In genomic region chr12:122995503-122996187, GRCh38 we compare ENCODE assay signal across 29 cellular contexts. TPM values are rescaled to one million over a fixed set of nuclear protein-coding genes. Genes with fewer than 3 reads are reported as not detected.
DNase-seq lines count a peak whose midpoint lies in the region; ATAC-seq and TF ChIP-seq lines count a peak whose summit lies in the region.
"Had no signal": no experiment of that assay in that cellular context is flagged by ENCODE, and none has a peak within 500 bp of the region (broad histone marks: within the 10 kb centered on the region; RNA-seq: fewer than 3 reads in every experiment).

No MANE protein-coding gene starts in this region.

- no peaks in the 10 kb centered on the region for H3K4me1 ChIP-seq in adrenal gland (replicated peaks in 1 of 2)
- H3K4me1 ChIP-seq in right lobe of liver = peaks cover 0 to 65% (median 30%) of the 10 kb centered on the region in 4 donors
- H3K4me1 ChIP-seq in gastrocnemius medialis = peaks cover 20 to 49% of the 10 kb centered on the region in 2 donors
- no peaks in the 10 kb centered on the region for H3K4me1 ChIP-seq in mesendoderm (ENCODE audit: control insufficient read depth, low read depth, low read length)
- H3K4me1 ChIP-seq: suprapubic skin had no signal

- no peak overlapping the region for H3K4me2 ChIP-seq in mesendoderm (ENCODE audit: low read length)
- H3K4me2 ChIP-seq: BLaER1, neural progenitor cell had no signal

- H3K56ac ChIP-seq in mesendoderm (ENCODE audit: low read length) = no peak overlapping the region

- no peak overlapping the region for H2BK5ac ChIP-seq in mesendoderm (ENCODE audit: low read length)

- no peaks in the 10 kb centered on the region for H3K4me1 Mint-ChIP-seq in CD14-positive monocyte
- H3K4me1 Mint-ChIP-seq: central memory CD8-positive, alpha-beta T cell; T-cell had no signal

- no peaks in the 10 kb centered on the region for H3K79me1 ChIP-seq in mesendoderm (ENCODE audit: low read length)

- H3K4me3 Mint-ChIP-seq in CD14-positive monocyte = no peak overlapping the region
- H3K4me3 Mint-ChIP-seq: activated naive CD8-positive, alpha-beta T cell; central memory CD8-positive, alpha-beta T cell; dendritic cell treated with granulocyte-macrophage colony-stimulating factor and Interleukin-4, amounts not matched to agents 40 ng/mL and 50 ng/mL, for 4 days; neural progenitor cell; T-cell had no signal

- no peaks in the 10 kb centered on the region for H3K9me3 ChIP-seq in adrenal gland (replicated peaks in 1 of 3)
- no peaks in the 10 kb centered on the region for H3K9me3 ChIP-seq in right lobe of liver
- H3K9me3 ChIP-seq in gastrocnemius medialis = no peaks in the 10 kb centered on the region
- H3K9me3 ChIP-seq: BLaER1, suprapubic skin had no signal

- peaks cover 0 to 7% (median 2%) of the 10 kb centered on the region in 3 donors for H3K27me3 Mint-ChIP-seq in CD14-positive monocyte (ENCODE audit: low read depth in 3 of 3)
- H3K27me3 Mint-ChIP-seq: activated naive CD8-positive, alpha-beta T cell; central memory CD8-positive, alpha-beta T cell; dendritic cell treated with granulocyte-macrophage colony-stimulating factor and Interleukin-4, amounts not matched to agents 40 ng/mL and 50 ng/mL, for 4 days; progenitor cell of endocrine pancreas; T-cell had no signal

- no peak overlapping the region for H2BK120ac ChIP-seq in mesendoderm (ENCODE audit: low read depth, low read length)

- 70 to 88% (median 75%) methylated on average over 6 to 20 of the region's 20 CpGs for WGBS in adrenal gland, 4 donors
- 17% methylated on average over 1 of the region's 20 CpGs for WGBS in right lobe of liver (ENCODE audit: insufficient coverage, low coverage, low lambda C conversion rate, missing lambda C conversion rate)
- WGBS in mesendoderm (ENCODE audit: extremely low coverage, insufficient coverage, low lambda C conversion rate) = no CpG with 5 or more reads among the region's 20 CpGs

- no peak overlapping the region for H2BK15ac ChIP-seq in mesendoderm (replicated peaks; ENCODE audit: low read depth)

- no peaks in the 10 kb centered on the region for H3K9me3 Mint-ChIP-seq in CD14-positive monocyte
- H3K9me3 Mint-ChIP-seq: central memory CD8-positive, alpha-beta T cell; dendritic cell treated with granulocyte-macrophage colony-stimulating factor and Interleukin-4, amounts not matched to agents 40 ng/mL and 50 ng/mL, for 4 days; neural progenitor cell; T-cell had no signal

- TF ChIP-seq CTCF in adrenal gland (IDR thresholded peaks at IDR 0.05) = no peak
- no peak for TF ChIP-seq CTCF in fibroblast of mammary gland (conservative IDR thresholded peaks at IDR 0.05; ENCODE audit: control insufficient read depth, insufficient read depth, low read depth, low read length)
- no peak for TF ChIP-seq CTCF in right lobe of liver (IDR thresholded peaks at IDR 0.05)
- TF ChIP-seq CTCF in gastrocnemius medialis (IDR thresholded peaks at IDR 0.05 in 4 of 5, conservative IDR thresholded peaks at IDR 0.05 in 1 of 5) = no peak
- no peak for TF ChIP-seq CTCF in CD14-positive monocyte (IDR thresholded peaks at IDR 0.05)

- no peak overlapping the region for H3K27ac ChIP-seq in adrenal gland
- H3K27ac ChIP-seq in right lobe of liver = peak overlapping the region in 2 of 3 donors; percentile 56 to 66
- peak overlapping the region; percentile 39 to 62 (median 46) for H3K27ac ChIP-seq in gastrocnemius medialis
- H3K27ac ChIP-seq in mesendoderm (ENCODE audit: low read depth, low read length) = no peak overlapping the region
- H3K27ac ChIP-seq: BLaER1, neural progenitor cell, skin epidermis, suprapubic skin had no signal

- no peak overlapping the region for H3K4ac ChIP-seq in mesendoderm (ENCODE audit: low read depth, low read length)

- no peak overlapping the region for H2AK5ac ChIP-seq in mesendoderm (ENCODE audit: low read length)

- H3K27ac Mint-ChIP-seq in CD14-positive monocyte = no peak overlapping the region
- H3K27ac Mint-ChIP-seq: activated naive CD8-positive, alpha-beta T cell; dendritic cell treated with granulocyte-macrophage colony-stimulating factor and Interleukin-4, amounts not matched to agents 40 ng/mL and 50 ng/mL, for 4 days; neural progenitor cell; progenitor cell of endocrine pancreas; T-cell had no signal

- in situ Hi-C loops in gastrocnemius medialis (cut with MboI; ENCODE audit: low sequenced_read_pairs in 4 of 4) = no loop called here

- DNase-seq in adrenal gland (peak in 5 of 7 donors; percentile 39 to 81 (median 71)), fibroblast of mammary gland (ENCODE audit: low read depth) (peak; percentile 25), right lobe of liver (peak; percentile 91 to 98 (median 95)), gastrocnemius medialis (peak; percentile 46 to 88), CD14-positive monocyte (ENCODE audit: low spot score) (no peak), mesendoderm (no peak), NCI-H2227 (lab: John Stamatoyannopoulos, UW; ENCODE audit: unreplicated experiment) (no peak)
- DNase-seq: activated CD4-positive, alpha-beta T cell treated with anti-CD3 and anti-CD28 coated beads for 48 hours; activated effector memory CD4-positive, alpha-beta T cell treated with Interleukin-2 at 50 U/mL for 16 hours; activated T-cell treated with anti-CD3 and anti-CD28 coated beads, Interleukin-2, amount 50 U/mL, for 1 hour; foreskin fibroblast; KBM-7; kidney glomerular epithelial cell; NCI-H1092; NCI-H1694 treated with DMSO at 0.1 percent for 48 hours; NCI-H446 treated with DMSO at 0.1 percent for 48 hours; stimulated activated naive CD4-positive, alpha-beta T cell treated with Interleukin-2 at 50 U/mL for 16 hours; T-cell had no signal

- intact Hi-C loops in adrenal gland (cut with DNase I) (no loop called here), right lobe of liver (cut with DNase I) (loop anchor here in 1 of 2 donors (10.0 kb wide), 1 partner anchor 249 kb away; no protein-coding TSS in a partner anchor), gastrocnemius medialis (cut with DNase I; ENCODE audit: low total_unique reads) (no loop called here), CD14-positive monocyte (cut with micrococcal nuclease) (no loop called here)

- no peak overlapping the region for H4K5ac ChIP-seq in mesendoderm (ENCODE audit: low read length)

- no peak overlapping the region for H3K4me3 ChIP-seq in adrenal gland
- H3K4me3 ChIP-seq in fibroblast of mammary gland (ENCODE audit: control insufficient read depth, low read depth, low read length) = no peak overlapping the region
- H3K4me3 ChIP-seq in right lobe of liver = peak overlapping the region in 2 of 3 donors; percentile 38 to 53
- no peak overlapping the region for H3K4me3 ChIP-seq in gastrocnemius medialis
- no peak overlapping the region for H3K4me3 ChIP-seq in mesendoderm (ENCODE audit: low read length)
- H3K4me3 ChIP-seq: BLaER1, neural progenitor cell, skin epidermis, suprapubic skin had no signal

- no peak overlapping the region for H4K8ac ChIP-seq in mesendoderm (ENCODE audit: low read depth, low read length)

- no peaks in the 10 kb centered on the region for H3K36me3 Mint-ChIP-seq in CD14-positive monocyte
- H3K36me3 Mint-ChIP-seq: activated naive CD8-positive, alpha-beta T cell; neural progenitor cell had no signal

- H3K36me3 ChIP-seq in adrenal gland (replicated peaks in 1 of 2) = peaks cover 0 to 48% of the 10 kb centered on the region in 2 donors
- no peaks in the 10 kb centered on the region for H3K36me3 ChIP-seq in right lobe of liver
- no peaks in the 10 kb centered on the region for H3K36me3 ChIP-seq in gastrocnemius medialis
- H3K36me3 ChIP-seq in mesendoderm (ENCODE audit: control insufficient read depth, insufficient read depth, low read length) = no peaks in the 10 kb centered on the region
- H3K36me3 ChIP-seq: neural progenitor cell had no signal

- H3K79me2 ChIP-seq in mesendoderm (ENCODE audit: control insufficient read depth, insufficient read depth, low read length) = no peaks in the 10 kb centered on the region

- no peak overlapping the region for H3K9ac ChIP-seq in mesendoderm (ENCODE audit: low read length)
- H3K9ac ChIP-seq: BLaER1, neural progenitor cell had no signal

- H3K23ac ChIP-seq in mesendoderm (ENCODE audit: low read length) = no peak overlapping the region

- H3K27me3 ChIP-seq in adrenal gland (no peaks in the 10 kb centered on the region), right lobe of liver (no peaks in the 10 kb centered on the region), gastrocnemius medialis (no peaks in the 10 kb centered on the region), mesendoderm (ENCODE audit: insufficient read depth, low read length, poor library complexity) (no peaks in the 10 kb centered on the region)
- H3K27me3 ChIP-seq: BLaER1, neural progenitor cell, suprapubic skin had no signal

- no peak overlapping the region for H3K18ac ChIP-seq in mesendoderm (ENCODE audit: low read length)

- ATAC-seq in right lobe of liver = peak; percentile 81 to 85 (median 82)
- peak; percentile 64 to 85 for ATAC-seq in gastrocnemius medialis
- ATAC-seq in GM18867 (IDR thresholded peaks at IDR 0.05; ENCODE audit: unreplicated experiment) = no peak
- ATAC-seq: esophagus mucosa, HCT116, T-cell had no signal

- TF ChIP-seq POLR2A in adrenal gland (IDR thresholded peaks at IDR 0.05) (no peak), right lobe of liver (IDR thresholded peaks at IDR 0.05) (no peak), gastrocnemius medialis (IDR thresholded peaks at IDR 0.05) (no peak)

RNA-seq across cellular contexts. Expression of gene ARL6IP4, which starts 15.2 kb away (rescaled TPM):
- total RNA-seq in adrenal gland = 100 to 1,000 TPM; 192 to 384 (median 284) TPM
- polyA plus RNA-seq in adrenal gland = 100 to 1,000 TPM; 198 to 709 (median 531) TPM
- total RNA-seq in right lobe of liver = 100 to 1,000 TPM in 5 of 6 experiments, 10 to 100 TPM in 1; 84.7 to 146 (median 110) TPM
- total RNA-seq in gastrocnemius medialis = 100 to 1,000 TPM; 123 to 175 (median 156) TPM
- 100 to 1,000 TPM; 152 to 167 TPM for polyA plus RNA-seq in CD14-positive monocyte
- polyA plus RNA-seq in mesendoderm (2013, experiment 1 of 2) = 118 TPM
- polyA plus RNA-seq in mesendoderm (2013, experiment 2 of 2) = 115 TPM

RNA-seq across cellular contexts. Expression of gene OGFOD2, which starts 20.6 kb away (rescaled TPM):
- total RNA-seq in adrenal gland (10 to 100 TPM; 14.8 to 44.8 (median 21.8) TPM), right lobe of liver (10 to 100 TPM in 5 of 6 experiments, 1 to 10 TPM in 1; 9.9 to 18.8 (median 14.1) TPM), gastrocnemius medialis (10 to 100 TPM in 1 of 4 donors, 1 to 10 TPM in 3; 3.2 to 11.7 (median 7.8) TPM)
- polyA plus RNA-seq in adrenal gland (10 to 100 TPM in 2 of 3 donors, 1 to 10 TPM in 1; 6.2 to 21.7 (median 16.7) TPM), CD14-positive monocyte (10 to 100 TPM; 13.0 to 13.6 TPM)
- polyA plus RNA-seq in mesendoderm (2013, experiment 1 of 2) = 5.2 TPM
- polyA plus RNA-seq in mesendoderm (2013, experiment 2 of 2) = 4.9 TPM

RNA-seq across cellular contexts. Expression of gene ABCB9, which starts 29.4 kb away (rescaled TPM):
- total RNA-seq in adrenal gland (1 to 10 TPM; 3.6 to 10.0 (median 6.2) TPM), right lobe of liver (1 to 10 TPM in 2 of 6 experiments, under 1 TPM in 4; 0.48 to 1.4 (median 0.94) TPM), gastrocnemius medialis (1 to 10 TPM in 2 of 4 donors, under 1 TPM in 2; 0.53 to 1.5 (median 0.99) TPM)
- polyA plus RNA-seq in adrenal gland (1 to 10 TPM; 2.0 to 7.5 (median 3.0) TPM), CD14-positive monocyte (under 1 TPM; 0.14 to 0.22 TPM)
- polyA plus RNA-seq in mesendoderm (2013, experiment 1 of 2) = 1.4 TPM
- 1.2 TPM for polyA plus RNA-seq in mesendoderm (2013, experiment 2 of 2)

Comparison
In these comparisons a context has a peak if more than half of its experiments do, and no peak if none do; other contexts are left out.
1. DNase-seq: peak in adrenal gland (5 of 7), fibroblast of mammary gland (single experiment), right lobe of liver (3 of 3) and gastrocnemius medialis (2 of 2); none in CD14-positive monocyte (single experiment), mesendoderm (single experiment) and NCI-H2227 (single experiment).
2. H3K27ac ChIP-seq: peak in right lobe of liver (2 of 3) and gastrocnemius medialis (4 of 4); none in adrenal gland (0 of 5) and mesendoderm (single experiment).
3. H3K4me3 ChIP-seq: peak in right lobe of liver (2 of 3); none in adrenal gland (0 of 4), fibroblast of mammary gland (single experiment), gastrocnemius medialis (0 of 4) and mesendoderm (single experiment).